In genomic region chr9:124834586-124834985, GRCh38 we compare ENCODE assay signal across 8 cellular contexts. TPM values are rescaled to one million over a fixed set of nuclear protein-coding genes. Genes with fewer than 3 reads are reported as not detected.
DNase-seq lines count a peak whose midpoint lies in the region; ATAC-seq and FAIRE-seq lines count a peak whose summit lies in the region.
"Had no signal": no experiment of that assay in that cellular context is flagged by ENCODE, and none has a peak within 500 bp of the region (broad histone marks: within the 10 kb centered on the region; RNA-seq: fewer than 3 reads in every experiment).

No MANE protein-coding gene starts in this region.

- ATAC-seq in Right ventricle myocardium superior (ENCODE audit: poor library complexity) (peak; percentile 9), GM21825 (IDR thresholded peaks at IDR 0.05; ENCODE audit: unreplicated experiment) (no peak)
- ATAC-seq in activated CD8-positive, alpha-beta T cell treated with anti-CD3 and anti-CD28 coated beads, Interleukin-2, amount 10 ng/mL, durations not matched to agents 7 days and 5 days: no peak

- intact Hi-C loops in Right ventricle myocardium superior (cut with DNase I): no loop called here

- no peaks in the 10 kb centered on the region for H3K4me1 Mint-ChIP-seq in activated CD8-positive, alpha-beta T cell treated with anti-CD3 and anti-CD28 coated beads, Interleukin-2, amount 10 ng/mL, durations not matched to agents 7 days and 5 days (ENCODE audit: low read depth)

- POLR2A ChIA-PET in activated CD8-positive, alpha-beta T cell treated with anti-CD3 and anti-CD28 coated beads, Interleukin-2, amount 10 ng/mL, durations not matched to agents 7 days and 5 days (lab: Charles Lee): no interaction called here

- peaks cover 0 to 2% of the 10 kb centered on the region in 2 donors for H3K27me3 ChIP-seq in small intestine (ENCODE audit: control insufficient read depth in 2 of 2, insufficient read depth in 2 of 2, low read length in 2 of 2)

- H3K4me1 ChIP-seq in small intestine (ENCODE audit: control insufficient read depth in 2 of 2, insufficient read depth in 1 of 2, low read depth in 1 of 2, low read length in 1 of 2): peaks cover 0 to 7% of the 10 kb centered on the region in 2 donors

- H3K4me3 Mint-ChIP-seq in activated CD8-positive, alpha-beta T cell treated with anti-CD3 and anti-CD28 coated beads, Interleukin-2, amount 10 ng/mL, durations not matched to agents 7 days and 5 days: no peak overlapping the region

- peaks cover 13% of the 10 kb centered on the region for H3K27me3 Mint-ChIP-seq in activated CD8-positive, alpha-beta T cell treated with anti-CD3 and anti-CD28 coated beads, Interleukin-2, amount 10 ng/mL, durations not matched to agents 7 days and 5 days (ENCODE audit: low read depth)

- CTCF ChIA-PET in activated CD8-positive, alpha-beta T cell treated with anti-CD3 and anti-CD28 coated beads, Interleukin-2, amount 10 ng/mL, durations not matched to agents 7 days and 5 days (lab: Charles Lee): interaction anchor here (0.7 to 0.8 kb wide), 2 partner anchors 18 to 19 kb away, joined by 3 read pairs; partner anchors contain the start of gene WDR38

- H3K36me3 Mint-ChIP-seq in activated CD8-positive, alpha-beta T cell treated with anti-CD3 and anti-CD28 coated beads, Interleukin-2, amount 10 ng/mL, durations not matched to agents 7 days and 5 days (ENCODE audit: low read depth): no peaks in the 10 kb centered on the region

- FAIRE-seq in small intestine (lab: Jason Lieb, UNC): no peak

- 16 to 46% (median 40%) methylated on average over 7 of the region's 7 CpGs for WGBS in small intestine, 3 donors

- H3K9me3 ChIP-seq in small intestine (ENCODE audit: control insufficient read depth, low read depth): no peaks in the 10 kb centered on the region

- DNase-seq in HK-2 (ENCODE audit: unreplicated experiment) (peak; percentile 78), RPMI8226 (peak; percentile 76), Right ventricle myocardium superior (peak; percentile 48), small intestine (peak; percentile 89), NCI-H1694 treated with DMSO at 0.1 percent for 48 hours (lab: John Stamatoyannopoulos, UW) (no peak)
- no peak for DNase-seq in activated CD8-positive, alpha-beta T cell treated with anti-CD3 and anti-CD28 coated beads, Interleukin-2, amount 10 ng/mL, durations not matched to agents 7 days and 5 days

- no peak overlapping the region for H3K4me3 ChIP-seq in small intestine (ENCODE audit: low read depth in 1 of 2, low read length in 2 of 2)

- peak overlapping the region; percentile 39 to 71 for H3K27ac ChIP-seq in small intestine (ENCODE audit: low read depth in 1 of 2, low read length in 1 of 2)

- H3K9me3 Mint-ChIP-seq in activated CD8-positive, alpha-beta T cell treated with anti-CD3 and anti-CD28 coated beads, Interleukin-2, amount 10 ng/mL, durations not matched to agents 7 days and 5 days (ENCODE audit: insufficient read depth): no peaks in the 10 kb centered on the region

- H3K36me3 ChIP-seq in small intestine (ENCODE audit: control insufficient read depth in 2 of 2, insufficient read depth in 2 of 2, low read length in 2 of 2): no peaks in the 10 kb centered on the region

- H3K27ac Mint-ChIP-seq in activated CD8-positive, alpha-beta T cell treated with anti-CD3 and anti-CD28 coated beads, Interleukin-2, amount 10 ng/mL, durations not matched to agents 7 days and 5 days: no peak overlapping the region

RNA-seq across cellular contexts. Expression of gene WDR38, which starts 18.7 kb away (rescaled TPM):
- total RNA-seq in Right ventricle myocardium superior: not detected
- polyA plus RNA-seq in small intestine: not detected
- not detected for total RNA-seq in activated CD8-positive, alpha-beta T cell treated with anti-CD3 and anti-CD28 coated beads, Interleukin-2, amount 10 ng/mL, durations not matched to agents 7 days and 5 days
- total RNA-seq: urinary bladder had no signal
- polyA plus RNA-seq: urinary bladder had no signal

RNA-seq across cellular contexts. Expression of gene RPL35, which starts 27.2 kb away (rescaled TPM):
- 621 TPM for total RNA-seq in Right ventricle myocardium superior
- 1,000 to 10,000 TPM; 2,258 to 5,100 (median 3,355) TPM for polyA plus RNA-seq in small intestine
- 1,000 to 10,000 TPM; 1,341 to 1,437 TPM for total RNA-seq in activated CD8-positive, alpha-beta T cell treated with anti-CD3 and anti-CD28 coated beads, Interleukin-2, amount 10 ng/mL, durations not matched to agents 7 days and 5 days

RNA-seq across cellular contexts. Expression of gene ARPC5L, which starts 27.3 kb away (rescaled TPM):
- 37.8 TPM for total RNA-seq in Right ventricle myocardium superior
- 10 to 100 TPM; 53.5 to 55.7 (median 53.8) TPM for polyA plus RNA-seq in small intestine
- 10 to 100 TPM; 82.0 to 86.0 TPM for total RNA-seq in activated CD8-positive, alpha-beta T cell treated with anti-CD3 and anti-CD28 coated beads, Interleukin-2, amount 10 ng/mL, durations not matched to agents 7 days and 5 days

RNA-seq across cellular contexts. Expression of gene OLFML2A, which starts 57.7 kb away (rescaled TPM):
- total RNA-seq in Right ventricle myocardium superior: 27.5 TPM
- 1 to 10 TPM in 1 of 3 donors, under 1 TPM in 2; 0.22 to 3.4 (median 0.27) TPM for polyA plus RNA-seq in small intestine
- total RNA-seq in activated CD8-positive, alpha-beta T cell treated with anti-CD3 and anti-CD28 coated beads, Interleukin-2, amount 10 ng/mL, durations not matched to agents 7 days and 5 days: not detected

Comparison
In these comparisons a context has a peak if more than half of its experiments do, and no peak if none do; other contexts are left out.
1. DNase-seq: peak in HK-2 (single experiment), RPMI8226 (single experiment), Right ventricle myocardium superior (single experiment) and small intestine (single experiment); none in activated CD8-positive, alpha-beta T cell treated with anti-CD3 and anti-CD28 coated beads, Interleukin-2, amount 10 ng/mL, durations not matched to agents 7 days and 5 days (single experiment) and NCI-H1694 treated with DMSO at 0.1 percent for 48 hours (single experiment).